18 cellular contexts compared by ENCODE assay signal in genomic region chr13:23672616-23673015, GRCh38.
DNase-seq lines count a peak whose midpoint lies in the region; ATAC-seq and TF ChIP-seq lines count a peak whose summit lies in the region.
"Had no signal": no experiment of that assay in that cellular context is flagged by ENCODE, and none has a peak within 500 bp of the region (broad histone marks: within the 10 kb centered on the region; RNA-seq: fewer than 3 reads in every experiment).

No MANE protein-coding gene starts in this region.

- TF ChIP-seq CTCF in left lung (IDR thresholded peaks at IDR 0.05) (no peak), upper lobe of right lung (IDR thresholded peaks at IDR 0.05) (no peak), BE2C (IDR thresholded peaks at IDR 0.05; ENCODE audit: low read depth, low read length) (no peak)

- peak; percentile 40 for DNase-seq in NCI-H748 (lab: John Stamatoyannopoulos, UW; ENCODE audit: unreplicated experiment)
- DNase-seq in NCI-H748 treated with DMSO at 0.1 percent for 48 hours (lab: John Stamatoyannopoulos, UW) = no peak
- no peak for DNase-seq in epithelial cell of prostate (ENCODE audit: low read depth, low spot score)
- DNase-seq in left lung = no peak
- no peak for DNase-seq in upper lobe of right lung
- no peak for DNase-seq in globus pallidus (ENCODE audit: low spot score)
- no peak for DNase-seq in BE2C
- DNase-seq: activated CD4-positive, alpha-beta memory T cell treated with anti-CD3 and anti-CD28 coated beads, Interleukin-2, amount 10 ng/mL, durations not matched to agents 7 days and 5 days; activated gamma-delta T cell treated with Interleukin-2 at 50 U/mL for 16 hours; H9; left colon; NCI-H1105; NCI-H2171; PC-9; stimulated activated CD4-positive, alpha-beta T cell treated with anti-CD3 and anti-CD28 coated beads, Interleukin-4, amount 100 ng/mL, for 4 hours had no signal

- ATAC-seq in left lung (peak; percentile 20), upper lobe of right lung (no peak), HG03457 (IDR thresholded peaks at IDR 0.05; ENCODE audit: unreplicated experiment) (no peak)
- ATAC-seq: left colon had no signal

- no peaks in the 10 kb centered on the region for H3K36me3 ChIP-seq in left lung
- no peaks in the 10 kb centered on the region for H3K36me3 ChIP-seq in upper lobe of right lung
- H3K36me3 ChIP-seq in BE2C = no peaks in the 10 kb centered on the region
- H3K36me3 ChIP-seq: BLaER1 had no signal

- H3K9me3 ChIP-seq in left lung (no peaks in the 10 kb centered on the region), upper lobe of right lung (no peaks in the 10 kb centered on the region), BE2C (no peaks in the 10 kb centered on the region)

- no peak overlapping the region for H3K4me3 ChIP-seq in left lung
- H3K4me3 ChIP-seq in upper lobe of right lung = no peak overlapping the region
- H3K4me3 ChIP-seq in BE2C (ENCODE audit: low read depth, low read length) = no peak overlapping the region
- H3K4me3 ChIP-seq: BLaER1, PC-9, SK-N-MC had no signal

- H3K4me1 ChIP-seq in left lung (peaks cover 0 to 6% of the 10 kb centered on the region in 2 donors), upper lobe of right lung (peaks cover 9% of the 10 kb centered on the region), BE2C (no peaks in the 10 kb centered on the region)
- H3K4me1 ChIP-seq: BLaER1 had no signal

- intact Hi-C loops in left lung (cut with DNase I) = no loop called here
- intact Hi-C loops in upper lobe of right lung (cut with DNase I) = no loop called here

- H3K27ac ChIP-seq in epithelial cell of prostate = peak overlapping the region; percentile 83
- peak overlapping the region; percentile 9 to 50 for H3K27ac ChIP-seq in left lung
- peak overlapping the region; percentile 33 for H3K27ac ChIP-seq in upper lobe of right lung
- H3K27ac ChIP-seq: BLaER1, PC-9, SK-N-MC had no signal

- H3K27me3 ChIP-seq in left lung (no peaks in the 10 kb centered on the region), upper lobe of right lung (no peaks in the 10 kb centered on the region), BE2C (no peaks in the 10 kb centered on the region)
- H3K27me3 ChIP-seq: BLaER1 had no signal

Comparison
In these comparisons a context has a peak if more than half of its experiments do, and no peak if none do; other contexts are left out.
1. H3K27ac ChIP-seq: peak in every context shown above with its lines; median percentile 83 in epithelial cell of prostate; 33 in upper lobe of right lung; 30 in left lung.